8 cellular contexts compared by ENCODE assay signal in genomic region chr19:1624458-1624857, GRCh38. TPM values are rescaled to one million over a fixed set of nuclear protein-coding genes. Genes with fewer than 3 reads are reported as not detected.
A peak's percentile ranks its signal among the peaks of the same experiment; 100 is the strongest.
DNase-seq lines count a peak whose midpoint lies in the region; ATAC-seq, FAIRE-seq and TF ChIP-seq lines count a peak whose summit lies in the region.

No MANE protein-coding gene starts in this region.

- H3K27me3 Mint-ChIP-seq in IgD-negative memory B cell (no peaks in the 10 kb centered on the region), endodermal cell (ENCODE audit: insufficient read depth) (no peaks in the 10 kb centered on the region)
- H3K27me3 Mint-ChIP-seq in activated CD4-positive, alpha-beta T cell treated with anti-CD3 and anti-CD28 coated beads, Interleukin-2, amount 10 ng/mL, durations not matched to agents 7 days and 5 days = no peaks in the 10 kb centered on the region

- no peaks in the 10 kb centered on the region for H3K9me3 ChIP-seq in endodermal cell (ENCODE audit: control insufficient read depth, low read length)
- H3K9me3 ChIP-seq in tibial nerve = no peaks in the 10 kb centered on the region

- no peak overlapping the region for H2BK120ac ChIP-seq in mesendoderm (ENCODE audit: low read depth, low read length)

- H3K18ac ChIP-seq in mesendoderm (ENCODE audit: low read length) = no peak overlapping the region

- H4K5ac ChIP-seq in mesendoderm (ENCODE audit: low read length) = no peak overlapping the region

- DNase-seq in D721Med (ENCODE audit: insufficient read length, low spot score) = peak; percentile 95
- peak; percentile 62 for DNase-seq in activated CD4-positive, alpha-beta T cell treated with anti-CD3 and anti-CD28 coated beads, Interleukin-2, amount 10 ng/mL, durations not matched to agents 7 days and 5 days
- DNase-seq in endodermal cell = peak; percentile 94
- peak; percentile 84 for DNase-seq in mesendoderm
- peak in 1 of 2 donors; percentile 39 for DNase-seq in tibial nerve (ENCODE audit: low spot score in 2 of 2)

- H3K56ac ChIP-seq in mesendoderm (ENCODE audit: low read length) = no peak overlapping the region

- H3K4me2 ChIP-seq in mesendoderm (ENCODE audit: low read length) = no peak overlapping the region

- H3K4me1 Mint-ChIP-seq in IgD-negative memory B cell (peaks cover 2 to 8% (median 6%) of the 10 kb centered on the region in 3 donors), endodermal cell (no peaks in the 10 kb centered on the region)
- peaks cover 1% of the 10 kb centered on the region for H3K4me1 Mint-ChIP-seq in activated CD4-positive, alpha-beta T cell treated with anti-CD3 and anti-CD28 coated beads, Interleukin-2, amount 10 ng/mL, durations not matched to agents 7 days and 5 days

- H3K27ac ChIP-seq in endodermal cell (ENCODE audit: low read depth, low read length) = no peak overlapping the region
- no peak overlapping the region for H3K27ac ChIP-seq in mesendoderm (ENCODE audit: low read depth, low read length)
- no peak overlapping the region for H3K27ac ChIP-seq in tibial nerve

- no peak overlapping the region for H3K4me3 Mint-ChIP-seq in IgD-negative memory B cell
- no peak overlapping the region for H3K4me3 Mint-ChIP-seq in activated CD4-positive, alpha-beta T cell treated with anti-CD3 and anti-CD28 coated beads, Interleukin-2, amount 10 ng/mL, durations not matched to agents 7 days and 5 days
- no peak overlapping the region for H3K4me3 Mint-ChIP-seq in endodermal cell

- no peak for TF ChIP-seq POLR2A in tibial nerve (IDR thresholded peaks at IDR 0.05)

- H3K9me3 Mint-ChIP-seq in IgD-negative memory B cell (no peaks in the 10 kb centered on the region), endodermal cell (no peaks in the 10 kb centered on the region)
- H3K9me3 Mint-ChIP-seq in activated CD4-positive, alpha-beta T cell treated with anti-CD3 and anti-CD28 coated beads, Interleukin-2, amount 10 ng/mL, durations not matched to agents 7 days and 5 days = no peaks in the 10 kb centered on the region

- H3K36me3 Mint-ChIP-seq in IgD-negative memory B cell = peaks cover 1% of the 10 kb centered on the region
- peaks cover 10% of the 10 kb centered on the region for H3K36me3 Mint-ChIP-seq in activated CD4-positive, alpha-beta T cell treated with anti-CD3 and anti-CD28 coated beads, Interleukin-2, amount 10 ng/mL, durations not matched to agents 7 days and 5 days (ENCODE audit: low read depth)
- H3K36me3 Mint-ChIP-seq in endodermal cell (ENCODE audit: low read depth) = peaks cover 32% of the 10 kb centered on the region

- H3K27me3 ChIP-seq in endodermal cell (ENCODE audit: control insufficient read depth, insufficient read depth, low read length, poor library complexity, severe bottlenecking) (no peaks in the 10 kb centered on the region), mesendoderm (ENCODE audit: insufficient read depth, low read length, poor library complexity) (no peaks in the 10 kb centered on the region), tibial nerve (no peaks in the 10 kb centered on the region)

- CTCF ChIA-PET in activated CD4-positive, alpha-beta T cell treated with anti-CD3 and anti-CD28 coated beads, Interleukin-2, amount 10 ng/mL, durations not matched to agents 7 days and 5 days (lab: Charles Lee) = no interaction called here

- 82 to 88% methylated on average over 22 to 23 of the region's 23 CpGs for WGBS in endodermal cell (ENCODE audit: insufficient coverage in 1 of 2, insufficient read length in 1 of 2), 2 experiments
- WGBS in mesendoderm (ENCODE audit: extremely low coverage, insufficient coverage, low lambda C conversion rate) = no CpG with 5 or more reads among the region's 23 CpGs
- 72 to 76% methylated on average over 23 of the region's 23 CpGs for WGBS in tibial nerve, 2 donors

- POLR2A ChIA-PET in activated CD4-positive, alpha-beta T cell treated with anti-CD3 and anti-CD28 coated beads, Interleukin-2, amount 10 ng/mL, durations not matched to agents 7 days and 5 days (lab: Charles Lee) = no interaction called here

- no peak overlapping the region for H3K4ac ChIP-seq in mesendoderm (ENCODE audit: low read depth, low read length)

- H3K4me1 ChIP-seq in endodermal cell (ENCODE audit: control insufficient read depth, insufficient read depth, low read length) = no peaks in the 10 kb centered on the region
- no peaks in the 10 kb centered on the region for H3K4me1 ChIP-seq in mesendoderm (ENCODE audit: control insufficient read depth, low read depth, low read length)
- H3K4me1 ChIP-seq in tibial nerve = no peaks in the 10 kb centered on the region

- no peaks in the 10 kb centered on the region for H3K79me2 ChIP-seq in mesendoderm (ENCODE audit: control insufficient read depth, insufficient read depth, low read length)

- H3K36me3 ChIP-seq in endodermal cell (ENCODE audit: control insufficient read depth, insufficient read depth, low read length) = peaks cover 52% of the 10 kb centered on the region
- peaks cover 10% of the 10 kb centered on the region for H3K36me3 ChIP-seq in mesendoderm (ENCODE audit: control insufficient read depth, insufficient read depth, low read length)
- H3K36me3 ChIP-seq in tibial nerve = peaks cover 0 to 80% (median 0%) of the 10 kb centered on the region in 3 donors

- H4K8ac ChIP-seq in mesendoderm (ENCODE audit: low read depth, low read length) = no peak overlapping the region

- ATAC-seq in GM19324 (IDR thresholded peaks at IDR 0.05; ENCODE audit: low FRiP score, unreplicated experiment) = no peak
- ATAC-seq in GM18520 (IDR thresholded peaks at IDR 0.05; ENCODE audit: unreplicated experiment) = no peak

- H3K27ac Mint-ChIP-seq in IgD-negative memory B cell (peak overlapping the region in 2 of 3 donors; percentile 5 to 80), endodermal cell (peak overlapping the region; percentile 13)
- H3K27ac Mint-ChIP-seq in activated CD4-positive, alpha-beta T cell treated with anti-CD3 and anti-CD28 coated beads, Interleukin-2, amount 10 ng/mL, durations not matched to agents 7 days and 5 days = peak overlapping the region; percentile 60

- H2BK5ac ChIP-seq in mesendoderm (ENCODE audit: low read length) = no peak overlapping the region

- H3K79me1 ChIP-seq in mesendoderm (ENCODE audit: low read length) = peaks cover 4% of the 10 kb centered on the region

- H3K9ac ChIP-seq in endodermal cell (ENCODE audit: extremely low read depth, low read length, poor library complexity, severe bottlenecking) (no peak overlapping the region), mesendoderm (ENCODE audit: low read length) (no peak overlapping the region)

- no peak overlapping the region for H2AK5ac ChIP-seq in mesendoderm (ENCODE audit: low read length)

- TF ChIP-seq CTCF in D721Med (IDR thresholded peaks at IDR 0.05; ENCODE audit: insufficient read depth, missing control alignments) (peak; percentile 93), endodermal cell (conservative IDR thresholded peaks at IDR 0.05) (peak; percentile 88), tibial nerve (IDR thresholded peaks at IDR 0.05) (peak; percentile 22 to 46 (median 39))

- no peak overlapping the region for H2BK15ac ChIP-seq in mesendoderm (replicated peaks; ENCODE audit: low read depth)

- H3K23ac ChIP-seq in mesendoderm (ENCODE audit: low read length) = no peak overlapping the region

- no peak for FAIRE-seq in D721Med (lab: Jason Lieb, UNC)

- TF ChIP-seq EP300 in tibial nerve (IDR thresholded peaks at IDR 0.05) = no peak

- H3K4me3 ChIP-seq in endodermal cell (ENCODE audit: low read length) (no peak overlapping the region), mesendoderm (ENCODE audit: low read length) (no peak overlapping the region), tibial nerve (no peak overlapping the region)

RNA-seq across cellular contexts. Expression of gene UQCR11, which starts 19.2 kb away (rescaled TPM):
- polyA plus RNA-seq in IgD-negative memory B cell = 487 TPM
- 100 to 1,000 TPM; 144 to 184 TPM for total RNA-seq in activated CD4-positive, alpha-beta T cell treated with anti-CD3 and anti-CD28 coated beads, Interleukin-2, amount 10 ng/mL, durations not matched to agents 7 days and 5 days
- total RNA-seq in endodermal cell (100 to 1,000 TPM; 171 to 195 TPM), tibial nerve (10 to 100 TPM; 58.8 to 95.7 (median 66.0) TPM)
- polyA plus RNA-seq in endodermal cell (2013, experiment 1 of 2) = 139 TPM
- polyA plus RNA-seq in endodermal cell (2013, experiment 2 of 2) = 137 TPM
- polyA plus RNA-seq in mesendoderm (2013, experiment 1 of 2) = 102 TPM
- polyA plus RNA-seq in mesendoderm (2013, experiment 2 of 2) = 103 TPM

RNA-seq across cellular contexts. Expression of gene TCF3, which starts 28.0 kb away (rescaled TPM):
- polyA plus RNA-seq in IgD-negative memory B cell = 28.6 TPM
- total RNA-seq in activated CD4-positive, alpha-beta T cell treated with anti-CD3 and anti-CD28 coated beads, Interleukin-2, amount 10 ng/mL, durations not matched to agents 7 days and 5 days = 10 to 100 TPM; 84.5 to 85.9 TPM
- total RNA-seq in endodermal cell (100 to 1,000 TPM; 233 to 268 TPM), tibial nerve (100 to 1,000 TPM in 1 of 4 donors, 10 to 100 TPM in 3; 23.4 to 299 (median 37.3) TPM)
- 225 TPM for polyA plus RNA-seq in endodermal cell (2013, experiment 1 of 2)
- polyA plus RNA-seq in endodermal cell (2013, experiment 2 of 2) = 225 TPM
- 221 TPM for polyA plus RNA-seq in mesendoderm (2013, experiment 1 of 2)
- polyA plus RNA-seq in mesendoderm (2013, experiment 2 of 2) = 219 TPM

RNA-seq across cellular contexts. Expression of gene MBD3, which starts 31.8 kb away (rescaled TPM):
- 16.4 TPM for polyA plus RNA-seq in IgD-negative memory B cell
- 10 to 100 TPM; 76.2 to 93.3 TPM for total RNA-seq in activated CD4-positive, alpha-beta T cell treated with anti-CD3 and anti-CD28 coated beads, Interleukin-2, amount 10 ng/mL, durations not matched to agents 7 days and 5 days
- total RNA-seq in endodermal cell = 100 to 1,000 TPM; 108 TPM
- 61.7 TPM for polyA plus RNA-seq in endodermal cell (2013, experiment 1 of 2)
- 63.0 TPM for polyA plus RNA-seq in endodermal cell (2013, experiment 2 of 2)
- 64.6 TPM for polyA plus RNA-seq in mesendoderm (2013, experiment 1 of 2)
- 63.6 TPM for polyA plus RNA-seq in mesendoderm (2013, experiment 2 of 2)
- 100 to 1,000 TPM in 1 of 4 donors, 10 to 100 TPM in 3; 62.9 to 144 (median 91.4) TPM for total RNA-seq in tibial nerve

RNA-seq across cellular contexts. Expression of gene MEX3D, which starts 56.3 kb away (rescaled TPM):
- 0.13 TPM for polyA plus RNA-seq in IgD-negative memory B cell
- 10 to 100 TPM in 1 of 2 experiments, 1 to 10 TPM in 1; 10.0 to 12.1 TPM for total RNA-seq in activated CD4-positive, alpha-beta T cell treated with anti-CD3 and anti-CD28 coated beads, Interleukin-2, amount 10 ng/mL, durations not matched to agents 7 days and 5 days
- total RNA-seq in endodermal cell (100 to 1,000 TPM in 1 of 2 donors, 10 to 100 TPM in 1; 94.1 to 103 TPM), tibial nerve (10 to 100 TPM; 19.4 to 32.7 (median 27.4) TPM)
- polyA plus RNA-seq in endodermal cell (2013, experiment 1 of 2) = 50.7 TPM
- polyA plus RNA-seq in endodermal cell (2013, experiment 2 of 2) = 52.4 TPM
- 42.3 TPM for polyA plus RNA-seq in mesendoderm (2013, experiment 1 of 2)
- polyA plus RNA-seq in mesendoderm (2013, experiment 2 of 2) = 50.4 TPM

Comparison
In these comparisons a context has a peak if more than half of its experiments do, and no peak if none do; other contexts are left out.
1. CTCF ChIP-seq: peak in every context shown above with its lines; median percentile 93 in D721Med; 88 in endodermal cell; 39 in tibial nerve.